In genomic region chr17:78185981-78186688, GRCh38 we compare ENCODE assay signal across 6 cellular contexts. TPM values are rescaled to one million over a fixed set of nuclear protein-coding genes. Genes with fewer than 3 reads are reported as not detected.
DNase-seq lines count a peak whose midpoint lies in the region; ATAC-seq and TF ChIP-seq lines count a peak whose summit lies in the region.

No MANE protein-coding gene starts in this region.

- peaks cover 0 to 3% of the 10 kb centered on the region in 2 donors for H3K4me1 ChIP-seq in aorta (ENCODE audit: control insufficient read depth in 1 of 2, insufficient read depth in 2 of 2, low read length in 2 of 2)

- DNase-seq in GM12864 (ENCODE audit: low read depth) = no peak
- DNase-seq in RKO (ENCODE audit: low spot score) = peak; percentile 77
- DNase-seq in glomerular visceral epithelial cell (ENCODE audit: extremely low spot score) = peak; percentile 74
- DNase-seq in aorta = peak in 1 of 2 donors; percentile 79

- H3K36me3 ChIP-seq in aorta (ENCODE audit: control insufficient read depth in 1 of 2, insufficient read depth in 2 of 2, low read length in 1 of 2) = peaks cover 0 to 2% of the 10 kb centered on the region in 2 donors

- no peak for TF ChIP-seq CTCF in GM12864 (IDR thresholded peaks at IDR 0.05; ENCODE audit: low read depth, low read length, missing control alignments)

- intact Hi-C loops in aorta (cut with DNase I) = no loop called here

- H3K27me3 ChIP-seq in aorta (ENCODE audit: control insufficient read depth in 1 of 2, insufficient read depth in 2 of 2, low read length in 1 of 2) = no peaks in the 10 kb centered on the region

- WGBS in aorta, 2 donors = 54 to 55% methylated on average over 10 of the region's 10 CpGs

- no peak overlapping the region for H3K27ac ChIP-seq in aorta (ENCODE audit: low read depth in 1 of 2, low read length in 2 of 2)

- ATAC-seq in aorta (ENCODE audit: low FRiP score) (peak; percentile 30), HG03457 (IDR thresholded peaks at IDR 0.05; ENCODE audit: unreplicated experiment) (no peak), GM18867 (IDR thresholded peaks at IDR 0.05; ENCODE audit: unreplicated experiment) (no peak)

- peak overlapping the region; percentile 60 for H3K4me3 ChIP-seq in GM12864 (ENCODE audit: low read depth, low read length)
- no peak overlapping the region for H3K4me3 ChIP-seq in aorta (ENCODE audit: low read length in 2 of 2)

- no peaks in the 10 kb centered on the region for H3K9me3 ChIP-seq in aorta (ENCODE audit: control insufficient read depth, low read length)

RNA-seq across cellular contexts. Expression of gene TK1, which starts 0.7 kb away (rescaled TPM):
- 1 to 10 TPM; 2.4 to 3.8 TPM for total RNA-seq in aorta
- 1 to 10 TPM; 1.1 to 2.7 TPM for polyA plus RNA-seq in aorta

RNA-seq across cellular contexts. Expression of gene AFMID, which starts 1.0 kb away (rescaled TPM):
- total RNA-seq in aorta = 10 to 100 TPM; 18.1 to 36.5 TPM
- 10 to 100 TPM; 22.2 to 45.4 TPM for polyA plus RNA-seq in aorta

RNA-seq across cellular contexts. Expression of gene SYNGR2, which starts 17.8 kb away (rescaled TPM):
- total RNA-seq in aorta = 10 to 100 TPM; 67.7 to 69.9 TPM
- 10 to 100 TPM; 49.0 to 91.9 TPM for polyA plus RNA-seq in aorta

RNA-seq across cellular contexts. Expression of gene BIRC5, which starts 27.9 kb away (rescaled TPM):
- 1 to 10 TPM in 1 of 2 donors, under 1 TPM in 1; 0.65 to 2.8 TPM for total RNA-seq in aorta
- 1 to 10 TPM in 1 of 2 donors, under 1 TPM in 1; 0.10 to 3.4 TPM for polyA plus RNA-seq in aorta

RNA-seq across cellular contexts. Expression of gene C17orf99, which starts 40.0 kb away (rescaled TPM):
- total RNA-seq in aorta = not detected
- polyA plus RNA-seq in aorta = under 1 TPM in 1 of 2 donors, not detected in 1; 0.13 TPM
